ENCODE assay signal across 1 cellular context in the genomic region with DNA sequence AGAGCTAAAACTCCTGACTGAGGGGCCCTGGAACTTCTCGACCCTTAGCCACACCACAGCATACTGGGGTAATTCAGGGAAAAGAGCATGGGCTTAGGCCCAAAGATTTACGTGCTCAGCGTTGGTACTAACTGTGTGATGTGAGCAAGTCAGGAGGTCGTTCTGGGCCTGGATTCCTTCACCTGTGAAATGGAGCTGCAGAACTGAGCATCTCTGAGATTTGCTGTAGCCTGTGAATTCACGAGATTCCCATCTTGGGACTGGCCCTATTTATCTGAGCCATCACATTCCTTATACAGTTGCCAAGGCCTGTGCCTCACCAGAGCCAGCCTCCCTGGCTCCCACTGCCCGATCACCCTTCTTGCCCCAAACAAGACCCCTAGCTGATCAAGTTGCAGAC.
TF ChIP-seq lines count a peak whose summit lies in the region.

No MANE protein-coding gene starts in this region.

TF ChIP-seq in H1, 55 proteins besides CTCF, POLR2A, EP300 and RAD21:
- no peak for TF ChIP-seq POLR2AphosphoS5 (IDR thresholded peaks at IDR 0.05; ENCODE audit: low read depth, low read length)
- no peak for TF ChIP-seq PHF8 (conservative IDR thresholded peaks at IDR 0.05; ENCODE audit: low read depth, low read length)
- TF ChIP-seq BRCA1 (IDR thresholded peaks at IDR 0.05; ENCODE audit: low read depth, low read length): no peak
- TF ChIP-seq CHD2 (IDR thresholded peaks at IDR 0.05; ENCODE audit: low read length): no peak
- no peak for TF ChIP-seq HDAC6 (IDR thresholded peaks at IDR 0.05; ENCODE audit: low read depth, low read length)
- TF ChIP-seq GABPA (IDR thresholded peaks at IDR 0.05; ENCODE audit: borderline replicate concordance, insufficient read depth, low read length): no peak
- no peak for TF ChIP-seq SRF (IDR thresholded peaks at IDR 0.05; ENCODE audit: low read depth, low read length)
